19 cellular contexts compared by ENCODE assay signal in the genomic region with DNA sequence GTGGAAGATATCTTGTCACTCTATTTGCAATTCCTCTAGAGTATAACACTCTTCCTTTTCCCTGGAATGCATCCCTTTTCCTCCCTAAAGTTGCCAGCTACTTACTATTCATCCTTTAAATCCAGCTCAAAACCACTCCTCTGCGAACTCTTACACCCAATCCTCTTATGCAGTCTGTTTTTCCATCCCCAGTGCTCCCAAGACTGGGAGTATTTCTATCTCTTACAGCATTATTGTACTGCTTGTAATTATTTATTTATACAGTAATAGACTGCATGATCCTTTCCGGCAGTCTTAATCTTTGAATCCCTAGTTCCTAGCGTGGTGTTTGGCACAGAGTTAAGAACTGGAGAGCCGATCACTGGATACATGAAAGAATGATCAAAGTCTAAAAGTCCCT. TPM values are rescaled to one million over a fixed set of nuclear protein-coding genes. Genes with fewer than 3 reads are reported as not detected.
DNase-seq lines count a peak whose midpoint lies in the region; ATAC-seq, FAIRE-seq and TF ChIP-seq lines count a peak whose summit lies in the region.
"Had no signal": no experiment of that assay in that cellular context is flagged by ENCODE, and none has a peak within 500 bp of the region (broad histone marks: within the 10 kb centered on the region; RNA-seq: fewer than 3 reads in every experiment).

No MANE protein-coding gene starts in this region.

- H3K36me3 Mint-ChIP-seq in T-helper 17 cell (ENCODE audit: low read depth) (no peaks in the 10 kb centered on the region), endothelial cell (ENCODE audit: low read depth, unreplicated experiment) (peaks cover 3% of the 10 kb centered on the region)

- no peak for FAIRE-seq in small intestine (lab: Jason Lieb, UNC)
- FAIRE-seq: GM12878 had no signal

- H3K36me3 ChIP-seq in small intestine (ENCODE audit: control insufficient read depth in 2 of 2, insufficient read depth in 2 of 2, low read length in 2 of 2), result no peaks in the 10 kb centered on the region

- H3K9me3 Mint-ChIP-seq in endothelial cell (ENCODE audit: unreplicated experiment), result no peaks in the 10 kb centered on the region

- no peak for TF ChIP-seq CTCF in endothelial cell (IDR thresholded peaks at IDR 0.05; ENCODE audit: unreplicated experiment)

- WGBS in small intestine, 3 donors, result 29 to 52% (median 34%) methylated on average over 4 of the region's 4 CpGs

- no peaks in the 10 kb centered on the region for H3K27me3 ChIP-seq in small intestine (ENCODE audit: control insufficient read depth in 2 of 2, insufficient read depth in 2 of 2, low read length in 2 of 2)

- no peaks in the 10 kb centered on the region for H3K4me1 ChIP-seq in small intestine (ENCODE audit: control insufficient read depth in 2 of 2, insufficient read depth in 1 of 2, low read depth in 1 of 2, low read length in 1 of 2)

- ATAC-seq in T-helper 17 cell, result no peak
- ATAC-seq in HG03175 (IDR thresholded peaks at IDR 0.05; ENCODE audit: unreplicated experiment), result no peak
- no peak for ATAC-seq in GM21786 (IDR thresholded peaks at IDR 0.05; ENCODE audit: unreplicated experiment)
- ATAC-seq: GM12878, Right ventricle myocardium inferior had no signal

- peak overlapping the region; percentile 29 for H3K27ac Mint-ChIP-seq in T-helper 17 cell
- H3K27ac Mint-ChIP-seq in endothelial cell (ENCODE audit: unreplicated experiment), result no peak overlapping the region

- H3K27ac ChIP-seq in small intestine (ENCODE audit: low read depth in 1 of 2, low read length in 1 of 2), result no peak overlapping the region
- H3K27ac ChIP-seq: 22Rv1, SK-N-MC had no signal

- H3K4me1 Mint-ChIP-seq in T-helper 17 cell, result peaks cover 8% of the 10 kb centered on the region
- peaks cover 23% of the 10 kb centered on the region for H3K4me1 Mint-ChIP-seq in endothelial cell (ENCODE audit: unreplicated experiment)

- no peaks in the 10 kb centered on the region for H3K9me3 ChIP-seq in T-helper 17 cell (ENCODE audit: control insufficient read depth, low read length, poor library complexity, severe bottlenecking)
- no peaks in the 10 kb centered on the region for H3K9me3 ChIP-seq in small intestine (ENCODE audit: control insufficient read depth, low read depth)
- H3K9me3 ChIP-seq: Caco-2 had no signal

- H3K4me3 Mint-ChIP-seq in T-helper 17 cell (no peak overlapping the region), endothelial cell (ENCODE audit: unreplicated experiment) (no peak overlapping the region)

- H3K27me3 Mint-ChIP-seq in T-helper 17 cell (peaks cover 16% of the 10 kb centered on the region), endothelial cell (ENCODE audit: unreplicated experiment) (peaks cover 2% of the 10 kb centered on the region)

- DNase-seq in DMS 273 (lab: John Stamatoyannopoulos, UW; ENCODE audit: unreplicated experiment) (peak; percentile 4), DMS 273 treated with DMSO at 0.1 percent for 48 hours (lab: John Stamatoyannopoulos, UW) (no peak), T-helper 17 cell (no peak), hepatic stellate cell (ENCODE audit: low spot score) (peak; percentile 12), small intestine (peak; percentile 26), endothelial cell (ENCODE audit: low spot score) (no peak)
- DNase-seq: C1 segment of cervical spinal cord, Caco-2, DMS79, HCEC 1CT, NCI-H1436 treated with DMSO at 0.1 percent for 48 hours, NCI-H2081, NCI-H524 had no signal

- H3K4me3 ChIP-seq in small intestine (ENCODE audit: low read depth in 1 of 2, low read length in 2 of 2), result no peak overlapping the region
- H3K4me3 ChIP-seq: GM12878, SK-N-MC had no signal

RNA-seq across cellular contexts. Expression of gene SRGAP1, which starts 2.9 kb away (rescaled TPM):
- total RNA-seq in T-helper 17 cell, result under 1 TPM; 0.05 to 0.13 TPM
- 1 to 10 TPM; 2.2 to 4.3 (median 3.6) TPM for polyA plus RNA-seq in small intestine
- 49.3 TPM for total RNA-seq in endothelial cell (ENCODE audit: unreplicated experiment)

Comparison
In these comparisons a context has a peak if more than half of its experiments do, and no peak if none do; other contexts are left out.
1. DNase-seq: peak in DMS 273 (single experiment), hepatic stellate cell (single experiment) and small intestine (single experiment); none in DMS 273 treated with DMSO at 0.1 percent for 48 hours (single experiment), T-helper 17 cell (0 of 3) and endothelial cell (single experiment).
2. RNA of gene SRGAP1, which starts 2.9 kb away (total RNA-seq): 49.3 TPM in endothelial cell (single experiment); 0.05 to 0.13 TPM in T-helper 17 cell; every median in the first group is over 10 times any median in the second.